In the genomic region with DNA sequence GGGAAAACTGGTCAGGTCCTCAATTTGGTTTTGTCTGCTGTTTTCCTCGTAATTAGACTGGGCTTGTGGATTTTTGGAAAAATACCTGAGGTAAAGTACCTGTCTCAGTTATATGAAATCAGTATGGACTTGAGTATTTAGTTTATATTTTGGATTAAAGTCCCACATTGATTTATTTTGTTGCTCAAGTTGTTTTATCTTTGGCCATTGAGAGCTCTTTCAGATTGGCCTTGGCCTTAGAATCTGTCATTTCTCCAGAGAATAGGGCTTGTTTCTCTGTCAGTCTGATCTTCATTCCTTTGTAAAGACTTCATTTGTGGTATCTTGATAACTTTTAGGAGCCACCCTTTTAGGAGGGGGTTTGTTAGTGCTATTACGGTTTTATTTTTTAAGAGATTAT, we compare ENCODE assay signal across 30 cellular contexts.
"Had no signal": no experiment of that assay in that cellular context is flagged by ENCODE, and none has a peak within 500 bp of the region (broad histone marks: within the 10 kb centered on the region; RNA-seq: fewer than 3 reads in every experiment).

No MANE protein-coding gene starts in this region.

- H3K27me3 Mint-ChIP-seq: activated CD4-positive, alpha-beta memory T cell treated with anti-CD3 and anti-CD28 coated beads for 36 hours; activated naive CD4-positive, alpha-beta T cell treated with anti-CD3 and anti-CD28 coated beads, Interleukin-2, amount 50 U/mL, for 24 hours; activated naive CD8-positive, alpha-beta T cell treated with anti-CD3 and anti-CD28 coated beads, Interleukin-2, amount 50 U/mL, for 24 hours; activated T-cell treated with anti-CD3 and anti-CD28 coated beads, Interleukin-2, amount 50 U/mL, for 24 hours; stimulated activated naive CD8-positive, alpha-beta T cell treated with anti-CD3 and anti-CD28 coated beads, Interleukin-15, amount 100 ng/mL, for 72 hours had no signal

- H3K27me3 ChIP-seq: colonic mucosa, gastrocnemius medialis, neutrophil, pancreas, sigmoid colon, tibial artery, upper lobe of right lung had no signal

- ATAC-seq: activated CD4-positive, CD25-positive, alpha-beta regulatory T cell treated with anti-CD3 and anti-CD28 coated beads, Interleukin-2, amount 50 U/mL, for 24 hours; activated naive CD8-positive, alpha-beta T cell treated with anti-CD3 and anti-CD28 coated beads, Interleukin-2, amount 50 U/mL, for 24 hours; left ventricle myocardium superior; pancreas; stimulated activated effector memory CD8-positive, alpha-beta T cell treated with anti-CD3 and anti-CD28 coated beads, Interleukin-12 subunit alpha, Interleukin-12 subunit beta, amount 100 ng/mL, for 72 hours; stimulated activated naive CD8-positive, alpha-beta T cell treated with anti-CD3 and anti-CD28 coated beads, Interleukin-15, amount 100 ng/mL, for 72 hours; upper lobe of right lung had no signal

- H3K36me3 ChIP-seq: colonic mucosa, pancreas, prostate gland had no signal

- DNase-seq: activated CD4-positive, alpha-beta memory T cell treated with anti-CD3 and anti-CD28 coated beads for 36 hours; activated CD4-positive, alpha-beta T cell treated with anti-CD3 and anti-CD28 coated beads for 48 hours; activated CD8-positive, alpha-beta memory T cell treated with anti-CD3 and anti-CD28 coated beads, Interleukin-2, amount 50 U/mL, for 4 hours; activated naive CD8-positive, alpha-beta T cell treated with anti-CD3 and anti-CD28 coated beads, Interleukin-2, amount 50 U/mL, for 24 hours; activated T-cell treated with anti-CD3 and anti-CD28 coated beads, Interleukin-2, amount 50 U/mL, for 24 hours; colonic mucosa; effector CD8-positive, alpha-beta T cell; erythroblast; gastrocnemius medialis; glutamatergic neuron; left ventricle myocardium superior; pancreas; retina; sigmoid colon; small intestine; stimulated activated CD4-positive, alpha-beta T cell treated with anti-CD3 and anti-CD28 coated beads, Interleukin-4, amount 100 ng/mL, for 24 hours; stimulated activated naive CD8-positive, alpha-beta T cell treated with anti-CD3 and anti-CD28 coated beads, Interleukin-15, amount 100 ng/mL, for 72 hours; SW 1271; T-helper 9 cell; tibial artery; upper lobe of right lung had no signal

- H3K4me3 ChIP-seq: colonic mucosa, gastrocnemius medialis, pancreas, prostate gland, sigmoid colon, tibial artery, upper lobe of right lung had no signal

- H3K9me3 ChIP-seq: colonic mucosa, gastrocnemius medialis, neutrophil, pancreas, prostate gland, sigmoid colon, upper lobe of right lung had no signal

- H3K9me3 Mint-ChIP-seq: activated CD4-positive, alpha-beta memory T cell treated with anti-CD3 and anti-CD28 coated beads for 36 hours; activated naive CD4-positive, alpha-beta T cell treated with anti-CD3 and anti-CD28 coated beads, Interleukin-2, amount 50 U/mL, for 24 hours; activated naive CD8-positive, alpha-beta T cell treated with anti-CD3 and anti-CD28 coated beads, Interleukin-2, amount 50 U/mL, for 24 hours; activated T-cell treated with anti-CD3 and anti-CD28 coated beads, Interleukin-2, amount 50 U/mL, for 24 hours; activated T-helper 2 cell treated with anti-CD3 and anti-CD28 coated beads, Interferon-gamma antibody, Interleukin-2, Interleukin-4, amounts not matched to agents 10 μg/mL and 5 μg/mL and 100 μg/mL, durations not matched to agents 14 hours and 24 hours and 36 hours; stimulated activated effector memory CD8-positive, alpha-beta T cell treated with anti-CD3 and anti-CD28 coated beads, Interleukin-12 subunit alpha, Interleukin-12 subunit beta, amount 100 ng/mL, for 72 hours; stimulated activated naive CD8-positive, alpha-beta T cell treated with anti-CD3 and anti-CD28 coated beads, Interleukin-15, amount 100 ng/mL, for 72 hours; T-helper 1 cell treated with Interleukin-12 subunit alpha and Interleukin-12 subunit beta and Interleukin-4 antibody, amounts not matched to agents 30 μg/mL and 1 μg/mL, for 36 hours had no signal

- H3K4me1 ChIP-seq: prostate gland had no signal

- H3K27ac ChIP-seq: colonic mucosa, neutrophil, pancreas, prostate gland, sigmoid colon, tibial artery, upper lobe of right lung, VCaP had no signal

- H3K27ac Mint-ChIP-seq: activated CD4-positive, alpha-beta memory T cell treated with anti-CD3 and anti-CD28 coated beads for 36 hours; activated naive CD4-positive, alpha-beta T cell treated with anti-CD3 and anti-CD28 coated beads, Interleukin-2, amount 50 U/mL, for 24 hours; activated naive CD8-positive, alpha-beta T cell treated with anti-CD3 and anti-CD28 coated beads, Interleukin-2, amount 50 U/mL, for 24 hours; activated T-cell treated with anti-CD3 and anti-CD28 coated beads, Interleukin-2, amount 50 U/mL, for 24 hours; activated T-helper 2 cell treated with anti-CD3 and anti-CD28 coated beads, Interferon-gamma antibody, Interleukin-2, Interleukin-4, amounts not matched to agents 10 μg/mL and 5 μg/mL and 100 μg/mL, durations not matched to agents 14 hours and 24 hours and 36 hours; nephron; stimulated activated naive CD8-positive, alpha-beta T cell treated with anti-CD3 and anti-CD28 coated beads, Interleukin-15, amount 100 ng/mL, for 72 hours; T-helper 1 cell treated with Interleukin-12 subunit alpha and Interleukin-12 subunit beta and Interleukin-4 antibody, amounts not matched to agents 30 μg/mL and 1 μg/mL, for 36 hours had no signal

- H3K4me3 Mint-ChIP-seq: activated CD4-positive, alpha-beta memory T cell treated with anti-CD3 and anti-CD28 coated beads for 36 hours; activated naive CD4-positive, alpha-beta T cell treated with anti-CD3 and anti-CD28 coated beads, Interleukin-2, amount 50 U/mL, for 24 hours; activated naive CD8-positive, alpha-beta T cell treated with anti-CD3 and anti-CD28 coated beads, Interleukin-2, amount 50 U/mL, for 24 hours; activated T-cell treated with anti-CD3 and anti-CD28 coated beads, Interleukin-2, amount 50 U/mL, for 24 hours; nephron; stimulated activated effector memory CD8-positive, alpha-beta T cell treated with anti-CD3 and anti-CD28 coated beads, Interleukin-12 subunit alpha, Interleukin-12 subunit beta, amount 100 ng/mL, for 72 hours; stimulated activated naive CD8-positive, alpha-beta T cell treated with anti-CD3 and anti-CD28 coated beads, Interleukin-15, amount 100 ng/mL, for 72 hours; T-helper 1 cell treated with Interleukin-12 subunit alpha and Interleukin-12 subunit beta and Interleukin-4 antibody, amounts not matched to agents 30 μg/mL and 1 μg/mL, for 36 hours had no signal
